12 cellular contexts compared by ENCODE assay signal in the genomic region with DNA sequence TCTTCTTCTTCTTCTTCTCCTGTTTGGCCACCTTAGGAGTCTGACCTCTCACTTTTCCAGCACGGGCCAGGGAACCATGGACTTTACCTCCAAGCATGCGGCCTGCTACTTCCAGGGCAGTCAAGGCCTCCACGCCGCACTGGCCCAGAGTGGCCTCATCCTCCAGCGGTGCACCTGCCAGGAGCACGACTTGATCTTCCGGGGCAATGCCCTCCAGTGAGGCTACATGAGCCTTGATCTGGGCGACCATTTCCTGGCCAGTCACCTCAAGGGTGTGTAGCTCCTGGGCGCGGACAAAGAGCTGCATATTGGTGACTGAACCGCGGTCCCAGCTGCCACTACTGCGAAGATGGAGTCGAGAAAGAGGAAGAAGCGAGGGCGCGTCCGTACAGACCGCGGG.
"Had no signal": no experiment of that assay in that cellular context is flagged by ENCODE, and none has a peak within 500 bp of the region (broad histone marks: within the 10 kb centered on the region; RNA-seq: fewer than 3 reads in every experiment).

No MANE protein-coding gene starts in this region.

- ATAC-seq: effector memory CD8-positive, alpha-beta T cell; gastroesophageal sphincter; naive thymus-derived CD4-positive, alpha-beta T cell had no signal

- DNase-seq: effector memory CD8-positive, alpha-beta T cell; esophagus squamous epithelium; foreskin fibroblast; glutamatergic neuron; immature natural killer cell; naive thymus-derived CD4-positive, alpha-beta T cell; small intestine; stimulated activated CD4-positive, alpha-beta T cell treated with anti-CD3 and anti-CD28 coated beads, Interleukin-12 subunit alpha, Interleukin-12 subunit beta, amount 100 ng/mL, for 4 hours; stomach; substantia nigra; transverse colon had no signal
